ENCODE assay signal across 31 cellular contexts in genomic region chr2:168539945-168540344, GRCh38.
"Had no signal": no experiment of that assay in that cellular context is flagged by ENCODE, and none has a peak within 500 bp of the region (broad histone marks: within the 10 kb centered on the region; RNA-seq: fewer than 3 reads in every experiment).

No MANE protein-coding gene starts in this region.

- DNase-seq: natural killer cell; occipital lobe; ovary; posterior cingulate gyrus; psoas muscle; right cardiac atrium; spleen; stimulated activated CD4-positive, alpha-beta T cell treated with anti-CD3 and anti-CD28 coated beads, Interleukin-12 subunit alpha, Interleukin-12 subunit beta, amount 100 ng/mL, for 4 hours; stimulated activated CD4-positive, alpha-beta T cell treated with anti-CD3 and anti-CD28 coated beads, Interleukin-1b, Interleukin-23, amount 100 ng/mL, for 48 hours; stimulated activated CD4-positive, alpha-beta T cell treated with anti-CD3 and anti-CD28 coated beads, Interleukin-4, amount 100 ng/mL, for 1 hour; stimulated activated CD4-positive, alpha-beta T cell treated with anti-CD3 and anti-CD28 coated beads, Interleukin-4, amount 100 ng/mL, for 4 hours; stimulated activated CD8-positive, alpha-beta memory T cell treated with anti-CD3 and anti-CD28 coated beads, Interleukin-4, amount 100 ng/mL, for 48 hours; stimulated activated naive CD4-positive, alpha-beta T cell; stimulated activated naive CD8-positive, alpha-beta T cell treated with anti-CD3 and anti-CD28 coated beads, Interleukin-15, amount 100 ng/mL, for 72 hours; stimulated activated naive CD8-positive, alpha-beta T cell treated with anti-CD3 and anti-CD28 coated beads, Interleukin-15, Interleukin-2, amounts not matched to agents 100 U/mL and 50 U/mL, for 24 hours; substantia nigra; testis; tibial artery; transverse colon; upper lobe of right lung; uterus had no signal

- H3K9me3 ChIP-seq: ovary, testis, tibial artery had no signal

- H3K4me1 ChIP-seq: parathyroid adenoma, testis, upper lobe of right lung, uterus had no signal

- H3K27ac Mint-ChIP-seq: natural killer cell; nephron; neural progenitor cell; progenitor cell of endocrine pancreas; stimulated activated memory B cell treated with anti-CD40 and anti-IgM and Interleukin-4, amounts not matched to agents 10 μg/mL and 1 μg/mL and 100 μg/mL, for 72 hours; stimulated activated naive CD8-positive, alpha-beta T cell treated with anti-CD3 and anti-CD28 coated beads, Interleukin-15, amount 100 ng/mL, for 72 hours; type B pancreatic cell had no signal

- H3K4me3 ChIP-seq: neural progenitor cell, ovary, psoas muscle, skin epidermis, smooth muscle cell, spleen, suprapubic skin, testis, tibial artery, transverse colon, upper lobe of right lung, uterus had no signal

- ATAC-seq: natural killer cell; psoas muscle; right cardiac atrium; sciatic nerve; stimulated activated memory B cell treated with anti-CD40 and anti-IgM and Interleukin-4, amounts not matched to agents 10 μg/mL and 1 μg/mL and 100 μg/mL, for 72 hours; stimulated activated naive CD8-positive, alpha-beta T cell treated with anti-CD3 and anti-CD28 coated beads, Interleukin-15, amount 100 ng/mL, for 72 hours; stimulated activated naive CD8-positive, alpha-beta T cell treated with anti-CD3 and anti-CD28 coated beads, Interleukin-15, Interleukin-2, amounts not matched to agents 100 U/mL and 50 U/mL, for 24 hours; upper lobe of right lung had no signal

- H3K4me1 Mint-ChIP-seq: nephron; neural progenitor cell; stimulated activated memory B cell treated with anti-CD40 and anti-IgM and Interleukin-4, amounts not matched to agents 10 μg/mL and 1 μg/mL and 100 μg/mL, for 72 hours had no signal

- H3K27me3 Mint-ChIP-seq: progenitor cell of endocrine pancreas; stimulated activated memory B cell treated with anti-CD40 and anti-IgM and Interleukin-4, amounts not matched to agents 10 μg/mL and 1 μg/mL and 100 μg/mL, for 72 hours; stimulated activated naive CD8-positive, alpha-beta T cell treated with anti-CD3 and anti-CD28 coated beads, Interleukin-15, amount 100 ng/mL, for 72 hours; type B pancreatic cell had no signal

- H3K4me3 Mint-ChIP-seq: natural killer cell; nephron; neural progenitor cell; stimulated activated memory B cell treated with anti-CD40 and anti-IgM and Interleukin-4, amounts not matched to agents 10 μg/mL and 1 μg/mL and 100 μg/mL, for 72 hours; stimulated activated naive CD8-positive, alpha-beta T cell treated with anti-CD3 and anti-CD28 coated beads, Interleukin-15, amount 100 ng/mL, for 72 hours; type B pancreatic cell had no signal

- H3K36me3 ChIP-seq: ovary, suprapubic skin, tibial artery, upper lobe of right lung, uterus had no signal

- H3K9ac ChIP-seq: neural progenitor cell, parathyroid adenoma had no signal

- H3K27me3 ChIP-seq: neural progenitor cell, ovary, spleen, suprapubic skin, testis, tibial artery, transverse colon, upper lobe of right lung, uterus had no signal

- H3K27ac ChIP-seq: neural progenitor cell, ovary, parathyroid adenoma, psoas muscle, skin epidermis, spleen, suprapubic skin, testis, tibial artery, transverse colon, upper lobe of right lung, uterus had no signal
